ENCODE assay signal across 7 cellular contexts in genomic region chr1:26743426-26744059, GRCh38. TPM values are rescaled to one million over a fixed set of nuclear protein-coding genes. Genes with fewer than 3 reads are reported as not detected.
A peak's percentile ranks its signal among the peaks of the same experiment; 100 is the strongest.
DNase-seq lines count a peak whose midpoint lies in the region; ATAC-seq, FAIRE-seq and TF ChIP-seq lines count a peak whose summit lies in the region.

No MANE protein-coding gene starts in this region.

- ATAC-seq in GM18505 (IDR thresholded peaks at IDR 0.05; ENCODE audit: unreplicated experiment) = peak; percentile 7
- ATAC-seq in HG03280 (IDR thresholded peaks at IDR 0.05; ENCODE audit: unreplicated experiment) = no peak

- FAIRE-seq in small intestine (lab: Jason Lieb, UNC) = no peak

- no peaks in the 10 kb centered on the region for H3K9me3 ChIP-seq in KOPT-K1 (ENCODE audit: insufficient read depth, low read length, poor library complexity, severe bottlenecking)
- no peaks in the 10 kb centered on the region for H3K9me3 ChIP-seq in small intestine (ENCODE audit: control insufficient read depth, low read depth)
- H3K9me3 ChIP-seq in MG63 = no peaks in the 10 kb centered on the region

- 72 to 84% (median 75%) methylated on average over 8 of the region's 8 CpGs for WGBS in small intestine, 3 donors

- H3K4me3 ChIP-seq in dorsolateral prefrontal cortex (peak overlapping the region in 3 of 59 donors; percentile 4 to 10 (median 4)), small intestine (ENCODE audit: low read depth in 1 of 2, low read length in 2 of 2) (no peak overlapping the region), MG63 (no peak overlapping the region)

- DNase-seq in dorsolateral prefrontal cortex = no peak
- DNase-seq in small intestine = no peak
- no peak for DNase-seq in MG63
- no peak for DNase-seq in stimulated activated CD4-positive, alpha-beta T cell treated with anti-CD3 and anti-CD28 coated beads, Interleukin-15, amount 100 ng/mL, for 24 hours

- H3K4me1 ChIP-seq in small intestine (ENCODE audit: control insufficient read depth in 2 of 2, insufficient read depth in 1 of 2, low read depth in 1 of 2, low read length in 1 of 2) = peaks cover 0 to 16% of the 10 kb centered on the region in 2 donors

- H3K36me3 ChIP-seq in KOPT-K1 (ENCODE audit: insufficient read depth, low read length) (peaks cover 95% of the 10 kb centered on the region), small intestine (ENCODE audit: control insufficient read depth in 2 of 2, insufficient read depth in 2 of 2, low read length in 2 of 2) (peaks cover 3 to 10% of the 10 kb centered on the region in 2 donors), MG63 (peaks cover 80% of the 10 kb centered on the region)

- intact Hi-C loops in dorsolateral prefrontal cortex (cut with DNase I) = no loop called here

- TF ChIP-seq POLR2A in GM18505 (IDR thresholded peaks at IDR 0.05; ENCODE audit: borderline replicate concordance, extremely low read depth, insufficient read depth, insufficient read length) = no peak

- no peak for TF ChIP-seq CTCF in dorsolateral prefrontal cortex (IDR thresholded peaks at IDR 0.05 in 54 of 56, conservative IDR thresholded peaks at IDR 0.05 in 2 of 56; ENCODE audit: low read depth in 1 of 56, partially characterized antibody in 56 of 56)

- H3K27me3 ChIP-seq in dorsolateral prefrontal cortex (no peaks in the 10 kb centered on the region), small intestine (ENCODE audit: control insufficient read depth in 2 of 2, insufficient read depth in 2 of 2, low read length in 2 of 2) (no peaks in the 10 kb centered on the region), MG63 (no peaks in the 10 kb centered on the region)

- H3K27ac ChIP-seq in KOPT-K1 (ENCODE audit: low read depth, low read length, poor library complexity, severe bottlenecking) (peak overlapping the region; percentile 70), dorsolateral prefrontal cortex (peak overlapping the region in 54 of 59 donors; percentile 3 to 91 (median 77)), small intestine (ENCODE audit: low read depth in 1 of 2, low read length in 1 of 2) (peak overlapping the region; percentile 35 to 75)

RNA-seq across cellular contexts. Expression of gene PIGV, which starts 44.2 kb away (rescaled TPM):
- total RNA-seq in dorsolateral prefrontal cortex = 10 to 100 TPM in 116 of 120 experiments, 1 to 10 TPM in 4; 9.1 to 22.9 (median 14.3) TPM
- 10 to 100 TPM in 1 of 3 donors, 1 to 10 TPM in 2; 3.4 to 12.9 (median 4.1) TPM for polyA plus RNA-seq in small intestine
- 10.5 and 11.7 TPM in 2 replicates for total RNA-seq in MG63 (2014; rRNA removed; shearing (Covaris generic); ENCODE audit: low replicate concordance)

RNA-seq across cellular contexts. Expression of gene ARID1A, which starts 47.7 kb away (rescaled TPM):
- total RNA-seq in dorsolateral prefrontal cortex = 100 to 1,000 TPM in 34 of 120 experiments, 10 to 100 TPM in 86; 65.3 to 158 (median 93.3) TPM
- 10 to 100 TPM in 2 of 3 donors, 1 to 10 TPM in 1; 7.8 to 23.7 (median 13.6) TPM for polyA plus RNA-seq in small intestine
- 5.5 and 14.6 TPM in 2 replicates for total RNA-seq in MG63 (2014; rRNA removed; shearing (Covaris generic); ENCODE audit: low replicate concordance)
